ENCODE assay signal across 8 cellular contexts in the genomic region with DNA sequence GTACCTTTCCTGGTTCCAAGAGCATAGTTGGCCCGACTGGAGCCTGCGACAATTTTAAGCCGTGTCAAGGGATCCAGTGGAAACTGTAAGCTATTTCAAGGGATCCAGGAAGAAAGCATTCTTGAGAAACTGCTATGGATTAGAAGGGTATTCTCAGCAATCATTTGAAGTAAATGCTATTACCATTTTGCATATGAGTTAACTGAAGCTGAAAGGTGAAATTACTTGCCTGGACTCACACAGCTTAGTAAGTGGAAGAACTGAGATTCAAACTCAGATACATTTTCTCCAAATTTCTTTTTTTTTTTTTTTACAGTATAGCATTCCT. TPM values are rescaled to one million over a fixed set of nuclear protein-coding genes. Genes with fewer than 3 reads are reported as not detected.
DNase-seq lines count a peak whose midpoint lies in the region; ATAC-seq and TF ChIP-seq lines count a peak whose summit lies in the region.

No MANE protein-coding gene starts in this region.

- CTCF ChIA-PET in activated naive CD4-positive, alpha-beta T cell treated with anti-CD3 and anti-CD28 coated beads for 36 hours (lab: Charles Lee): interaction anchor here (0.5 to 2.7 kb wide), 21 partner anchors 11 to 405 kb away, joined by 3 to 22 read pairs (median 4); no protein-coding TSS in a partner anchor

- peak overlapping the region; percentile 99 for H3K4me3 Mint-ChIP-seq in activated naive CD4-positive, alpha-beta T cell treated with anti-CD3 and anti-CD28 coated beads for 36 hours
- H3K4me3 Mint-ChIP-seq in activated naive CD8-positive, alpha-beta T cell treated with anti-CD3 and anti-CD28 coated beads, Interleukin-2, amount 50 U/mL, for 24 hours: peak overlapping the region; percentile 94

- H3K27ac ChIP-seq in right lobe of liver (peak overlapping the region; percentile 68 to 82 (median 79)), transverse colon (peak overlapping the region; percentile 81 to 89 (median 86))

- H3K36me3 Mint-ChIP-seq in activated naive CD4-positive, alpha-beta T cell treated with anti-CD3 and anti-CD28 coated beads for 36 hours (ENCODE audit: low read depth): peaks cover 13% of the 10 kb centered on the region
- H3K36me3 Mint-ChIP-seq in activated naive CD8-positive, alpha-beta T cell treated with anti-CD3 and anti-CD28 coated beads, Interleukin-2, amount 50 U/mL, for 24 hours (ENCODE audit: low read depth): peaks cover 28% of the 10 kb centered on the region

- 0% methylated on average over 2 of the region's 3 CpGs for WGBS in right lobe of liver (ENCODE audit: insufficient coverage, low coverage, low lambda C conversion rate, missing lambda C conversion rate)
- 7% methylated on average over 3 of the region's 3 CpGs; no CpG with 5 or more reads in 1 of the 2 donors for WGBS in transverse colon (ENCODE audit: low coverage in 1 of 2), 2 donors

- H3K4me1 Mint-ChIP-seq in activated naive CD4-positive, alpha-beta T cell treated with anti-CD3 and anti-CD28 coated beads for 36 hours (ENCODE audit: low read depth): peaks cover 18% of the 10 kb centered on the region
- peaks cover 25% of the 10 kb centered on the region for H3K4me1 Mint-ChIP-seq in activated naive CD8-positive, alpha-beta T cell treated with anti-CD3 and anti-CD28 coated beads, Interleukin-2, amount 50 U/mL, for 24 hours

- H3K4me3 ChIP-seq in right lobe of liver (peak overlapping the region; percentile 70 to 78 (median 77)), transverse colon (peak overlapping the region; percentile 44 to 63 (median 56))

- TF ChIP-seq POLR2A in right lobe of liver (IDR thresholded peaks at IDR 0.05): no peak
- TF ChIP-seq POLR2A in transverse colon (IDR thresholded peaks at IDR 0.05): no peak

- H3K9me3 ChIP-seq in right lobe of liver (no peaks in the 10 kb centered on the region), transverse colon (no peaks in the 10 kb centered on the region)

- TF ChIP-seq CTCF in right lobe of liver (IDR thresholded peaks at IDR 0.05) (no peak), transverse colon (IDR thresholded peaks at IDR 0.05) (no peak)

- H3K27me3 ChIP-seq in right lobe of liver: no peaks in the 10 kb centered on the region
- H3K27me3 ChIP-seq in transverse colon: no peaks in the 10 kb centered on the region

- no peak for DNase-seq in activated naive CD4-positive, alpha-beta T cell treated with anti-CD3 and anti-CD28 coated beads for 36 hours
- no peak for DNase-seq in activated naive CD4-positive, alpha-beta T cell treated with anti-CD3 and anti-CD28 coated beads, Interleukin-2, amount 50 U/mL, for 16 hours
- DNase-seq in activated naive CD8-positive, alpha-beta T cell treated with anti-CD3 and anti-CD28 coated beads, Interleukin-2, amount 50 U/mL, for 24 hours: no peak
- DNase-seq in right lobe of liver: no peak
- no peak for DNase-seq in transverse colon
- no peak for DNase-seq in cerebellar cortex (ENCODE audit: low spot score)
- DNase-seq in SIG-M5 treated with dmso at 0.1 percent for 504 hours (lab: John Stamatoyannopoulos, UW; ENCODE audit: unreplicated experiment): no peak

- ATAC-seq in activated naive CD8-positive, alpha-beta T cell treated with anti-CD3 and anti-CD28 coated beads, Interleukin-2, amount 50 U/mL, for 24 hours: no peak
- ATAC-seq in right lobe of liver (no peak), GM19328 (IDR thresholded peaks at IDR 0.05; ENCODE audit: unreplicated experiment) (no peak)

- H3K27ac Mint-ChIP-seq in activated naive CD4-positive, alpha-beta T cell treated with anti-CD3 and anti-CD28 coated beads for 36 hours: peak overlapping the region; percentile 91
- H3K27ac Mint-ChIP-seq in activated naive CD8-positive, alpha-beta T cell treated with anti-CD3 and anti-CD28 coated beads, Interleukin-2, amount 50 U/mL, for 24 hours: peak overlapping the region; percentile 93

- no peaks in the 10 kb centered on the region for H3K36me3 ChIP-seq in right lobe of liver
- peaks cover 0 to 4% (median 0%) of the 10 kb centered on the region in 4 donors for H3K36me3 ChIP-seq in transverse colon

- H3K4me1 ChIP-seq in right lobe of liver: peaks cover 0 to 23% (median 0%) of the 10 kb centered on the region in 4 donors
- peaks cover 0 to 22% (median 16%) of the 10 kb centered on the region in 4 donors for H3K4me1 ChIP-seq in transverse colon

- intact Hi-C loops in activated naive CD4-positive, alpha-beta T cell treated with anti-CD3 and anti-CD28 coated beads for 36 hours (cut with micrococcal nuclease): loop anchor here (5.0 kb wide), 3 partner anchors 160 to 195 kb away; a partner anchor contains a TSS
- intact Hi-C loops in right lobe of liver (cut with DNase I) (no loop called here), transverse colon (cut with DNase I; ENCODE audit: low total_unique reads) (no loop called here)

- H3K9me3 Mint-ChIP-seq in activated naive CD4-positive, alpha-beta T cell treated with anti-CD3 and anti-CD28 coated beads for 36 hours: peaks cover 2% of the 10 kb centered on the region
- H3K9me3 Mint-ChIP-seq in activated naive CD8-positive, alpha-beta T cell treated with anti-CD3 and anti-CD28 coated beads, Interleukin-2, amount 50 U/mL, for 24 hours: peaks cover 17% of the 10 kb centered on the region

- in situ Hi-C loops in transverse colon (cut with MboI; ENCODE audit: low pct_ligation_motif_present in 1 of 4, low pct_unique_long_range_greater_than_20kb in 1 of 4, low sequenced_read_pairs in 3 of 4): no loop called here

- peaks cover 4% of the 10 kb centered on the region for H3K27me3 Mint-ChIP-seq in activated naive CD4-positive, alpha-beta T cell treated with anti-CD3 and anti-CD28 coated beads for 36 hours (ENCODE audit: low read depth)
- H3K27me3 Mint-ChIP-seq in activated naive CD8-positive, alpha-beta T cell treated with anti-CD3 and anti-CD28 coated beads, Interleukin-2, amount 50 U/mL, for 24 hours: peaks cover 18% of the 10 kb centered on the region

- TF ChIP-seq EP300 in transverse colon (IDR thresholded peaks at IDR 0.05; ENCODE audit: low read depth): no peak

RNA-seq across cellular contexts. Expression of a gene that starts 0.6 kb away (rescaled TPM):
- total RNA-seq in activated naive CD4-positive, alpha-beta T cell treated with anti-CD3 and anti-CD28 coated beads for 36 hours: 1 to 10 TPM; 6.8 to 7.0 TPM
- total RNA-seq in right lobe of liver: 10 to 100 TPM in 2 of 6 experiments, 1 to 10 TPM in 4; 6.0 to 11.0 (median 8.6) TPM
- total RNA-seq in transverse colon: 1 to 10 TPM in 3 of 4 donors, not detected in 1; 5.4 to 7.1 (median 6.7) TPM

RNA-seq across cellular contexts. Expression of a gene that starts 23.5 kb away (rescaled TPM):
- 1 to 10 TPM; 9.4 to 9.9 TPM for total RNA-seq in activated naive CD4-positive, alpha-beta T cell treated with anti-CD3 and anti-CD28 coated beads for 36 hours
- total RNA-seq in right lobe of liver (1 to 10 TPM; 2.5 to 7.7 (median 3.9) TPM), transverse colon (10 to 100 TPM in 1 of 4 donors, 1 to 10 TPM in 2, under 1 TPM in 1; 0.40 to 16.8 (median 6.5) TPM)

RNA-seq across cellular contexts. Expression of a gene that starts 54.9 kb away (rescaled TPM):
- total RNA-seq in activated naive CD4-positive, alpha-beta T cell treated with anti-CD3 and anti-CD28 coated beads for 36 hours: 1 to 10 TPM; 3.5 to 3.8 TPM
- total RNA-seq in right lobe of liver (1 to 10 TPM in 5 of 6 experiments, under 1 TPM in 1; 0.88 to 2.2 (median 1.5) TPM), transverse colon (10 to 100 TPM in 1 of 4 donors, 1 to 10 TPM in 2, not detected in 1; 2.2 to 64.7 (median 2.7) TPM)
